13 cellular contexts compared by ENCODE assay signal in genomic region chr19:58034476-58034790, GRCh38. TPM values are rescaled to one million over a fixed set of nuclear protein-coding genes. Genes with fewer than 3 reads are reported as not detected.
DNase-seq lines count a peak whose midpoint lies in the region; ATAC-seq and TF ChIP-seq lines count a peak whose summit lies in the region.
"Had no signal": no experiment of that assay in that cellular context is flagged by ENCODE, and none has a peak within 500 bp of the region (broad histone marks: within the 10 kb centered on the region; RNA-seq: fewer than 3 reads in every experiment).

No MANE protein-coding gene starts in this region.

- H3K9ac ChIP-seq in trophoblast cell (ENCODE audit: low read length), result no peak overlapping the region

- H3K36me3 ChIP-seq in RWPE2 (ENCODE audit: low read depth) (no peaks in the 10 kb centered on the region), hepatocyte (replicated peaks; ENCODE audit: insufficient read depth, low read depth) (no peaks in the 10 kb centered on the region), trophoblast cell (ENCODE audit: control insufficient read depth in 1 of 2, insufficient read depth in 2 of 2, low read length in 2 of 2) (no peaks in the 10 kb centered on the region)
- H3K36me3 ChIP-seq: transverse colon had no signal

- H3K18ac ChIP-seq in trophoblast cell (ENCODE audit: low read length), result peak overlapping the region; percentile 72

- no peaks in the 10 kb centered on the region for H3K27me3 ChIP-seq in AG04450 (ENCODE audit: control insufficient read depth, insufficient read depth, low read length)
- no peaks in the 10 kb centered on the region for H3K27me3 ChIP-seq in RWPE2 (ENCODE audit: insufficient read depth, poor library complexity, severe bottlenecking)
- H3K27me3 ChIP-seq in hepatocyte, result no peaks in the 10 kb centered on the region
- H3K27me3 ChIP-seq in trophoblast cell (ENCODE audit: insufficient read depth, low read length), result peaks cover 3% of the 10 kb centered on the region
- H3K27me3 ChIP-seq: transverse colon had no signal

- H3K27ac ChIP-seq in AG04450 (ENCODE audit: low read depth, low read length) (no peak overlapping the region), RWPE2 (ENCODE audit: poor library complexity, severe bottlenecking) (no peak overlapping the region), hepatocyte (peak overlapping the region; percentile 68), trophoblast cell (ENCODE audit: low read depth, low read length) (no peak overlapping the region)

- ATAC-seq in RWPE2 (ENCODE audit: low read depth), result no peak
- ATAC-seq in left lobe of liver, result no peak

- no peak overlapping the region for H2BK5ac ChIP-seq in trophoblast cell (ENCODE audit: low read depth, low read length, poor library complexity)

- H3K79me1 ChIP-seq in trophoblast cell (ENCODE audit: low read length), result no peaks in the 10 kb centered on the region

- DNase-seq in AG04450 (ENCODE audit: low read depth, low spot score), result no peak
- no peak for DNase-seq in RWPE2 (ENCODE audit: low spot score)
- peak; percentile 39 for DNase-seq in hepatocyte (ENCODE audit: low spot score)
- no peak for DNase-seq in trophoblast cell
- no peak for DNase-seq in left lobe of liver (ENCODE audit: low spot score)
- no peak for DNase-seq in SIG-M5 treated with dmso at 0.1 percent for 504 hours (lab: John Stamatoyannopoulos, UW; ENCODE audit: unreplicated experiment)
- DNase-seq in KG1 (lab: John Stamatoyannopoulos, UW), result no peak
- DNase-seq in inferior parietal cortex (ENCODE audit: extremely low spot score), result no peak
- DNase-seq: activated CD4-positive, alpha-beta T cell treated with anti-CD3 and anti-CD28 coated beads, Interleukin-2, amount 10 ng/mL, durations not matched to agents 24 days and 14 days; activated effector memory CD4-positive, alpha-beta T cell treated with Interleukin-2 at 50 U/mL for 16 hours; NCI-H69 had no signal

- no peak overlapping the region for H3K4ac ChIP-seq in trophoblast cell (ENCODE audit: low read depth, low read length)

- no peak overlapping the region for H4K12ac ChIP-seq in trophoblast cell (ENCODE audit: low read depth, low read length)

- peak overlapping the region; percentile 72 for H3K4me2 ChIP-seq in hepatocyte
- H3K4me2 ChIP-seq in trophoblast cell (ENCODE audit: low read length), result peak overlapping the region; percentile 75

- no peaks in the 10 kb centered on the region for H4K20me1 ChIP-seq in hepatocyte (ENCODE audit: insufficient read depth, poor library complexity, severe bottlenecking)

- no peak overlapping the region for H3K14ac ChIP-seq in trophoblast cell (ENCODE audit: low read length)

- no peaks in the 10 kb centered on the region for H3K4me1 ChIP-seq in RWPE2 (ENCODE audit: insufficient read depth, poor library complexity, severe bottlenecking)
- H3K4me1 ChIP-seq in hepatocyte (ENCODE audit: insufficient read depth), result no peaks in the 10 kb centered on the region
- H3K4me1 ChIP-seq in trophoblast cell (ENCODE audit: control insufficient read depth in 1 of 2, insufficient read depth in 2 of 2, low read length in 2 of 2), result no peaks in the 10 kb centered on the region
- H3K4me1 ChIP-seq: transverse colon had no signal

- no peaks in the 10 kb centered on the region for H3K9me2 ChIP-seq in hepatocyte (replicated peaks; ENCODE audit: insufficient read depth)

- H3K79me2 ChIP-seq in hepatocyte (no peaks in the 10 kb centered on the region), trophoblast cell (ENCODE audit: control insufficient read depth, insufficient read depth, low read length, poor library complexity) (no peaks in the 10 kb centered on the region)

- no peak for TF ChIP-seq CTCF in AG04450 (IDR thresholded peaks at IDR 0.05; ENCODE audit: low read depth, low read length)
- TF ChIP-seq CTCF in RWPE2 (IDR thresholded peaks at IDR 0.05; ENCODE audit: poor library complexity, severe bottlenecking), result no peak
- TF ChIP-seq CTCF in hepatocyte (IDR thresholded peaks at IDR 0.05; ENCODE audit: poor library complexity), result no peak

- H3K9me3 ChIP-seq in AG04450 (ENCODE audit: control insufficient read depth, insufficient read depth, low read length) (peaks cover 70% of the 10 kb centered on the region), RWPE2 (ENCODE audit: severe bottlenecking) (peaks cover 4% of the 10 kb centered on the region), hepatocyte (ENCODE audit: low read depth) (no peaks in the 10 kb centered on the region), trophoblast cell (ENCODE audit: insufficient read depth, low read depth, low read length) (peaks cover 7% of the 10 kb centered on the region)

- peak overlapping the region; percentile 23 for H2BK120ac ChIP-seq in trophoblast cell (ENCODE audit: insufficient read depth, low read length, poor library complexity)

- peak overlapping the region; percentile 56 for H2AFZ ChIP-seq in hepatocyte
- peak overlapping the region; percentile 45 for H2AFZ ChIP-seq in trophoblast cell (ENCODE audit: insufficient read depth, low read length, poor library complexity)

- CTCF ChIA-PET in AG04450 (lab: Charles Lee), result no interaction called here

- POLR2A ChIA-PET in AG04450 (lab: Yijun Ruan, JAX), result no interaction called here

- no peak overlapping the region for H4K8ac ChIP-seq in trophoblast cell (ENCODE audit: low read depth, low read length)

- H2BK12ac ChIP-seq in trophoblast cell (ENCODE audit: low read length), result no peak overlapping the region

- no peak overlapping the region for H3K23ac ChIP-seq in trophoblast cell (ENCODE audit: low read length)

- H4K91ac ChIP-seq in trophoblast cell (ENCODE audit: low read depth, low read length), result peak overlapping the region; percentile 38

- H2AK5ac ChIP-seq in trophoblast cell (ENCODE audit: low read length), result no peak overlapping the region

- H3K4me3 ChIP-seq in AG04450 (ENCODE audit: low read depth, low read length) (peak overlapping the region; percentile 10; the same call in 1 of the 2 replicates), RWPE2 (ENCODE audit: severe bottlenecking) (peak overlapping the region; percentile 38), hepatocyte (peak overlapping the region; percentile 52), trophoblast cell (ENCODE audit: low read depth, low read length) (peak overlapping the region; percentile 87)

- no CpG with 5 or more reads among the region's 19 CpGs for WGBS in hepatocyte (ENCODE audit: low lambda C conversion rate, missing lambda C conversion rate)
- WGBS in trophoblast cell (ENCODE audit: extremely low coverage, insufficient coverage, insufficient read length), result no CpG with 5 or more reads among the region's 19 CpGs

RNA-seq across cellular contexts. Expression of gene ZSCAN1, which starts 0.6 kb away (rescaled TPM):
- polyA plus RNA-seq in AG04450 (2011; rRNA removed) (not detected in 2 replicates), hepatocyte (1.1 and 3.8 TPM in 2 replicates)
- not detected in 2 replicates for polyA minus RNA-seq in AG04450 (2011; rRNA and poly(A)+ RNA removed)
- total RNA-seq in hepatocyte (0.33 and 1.2 TPM in 2 replicates), left lobe of liver (not detected)
- polyA plus RNA-seq in trophoblast cell (2013), result 0.74 and 1.1 TPM in 2 replicates
- total RNA-seq: activated CD4-positive, alpha-beta T cell treated with anti-CD3 and anti-CD28 coated beads, Interleukin-2, amount 10 ng/mL, durations not matched to agents 24 days and 14 days; renal cortical epithelial cell; transverse colon had no signal

RNA-seq across cellular contexts. Expression of gene ZNF135, which starts 24.6 kb away (rescaled TPM):
- 6.4 and 6.6 TPM in 2 replicates for polyA plus RNA-seq in AG04450 (2011; rRNA removed)
- 6.6 and 8.1 TPM in 2 replicates for polyA minus RNA-seq in AG04450 (2011; rRNA and poly(A)+ RNA removed)
- 5.8 and 7.4 TPM in 2 replicates for total RNA-seq in hepatocyte
- 4.3 and 5.0 TPM in 2 replicates for polyA plus RNA-seq in hepatocyte
- 2.9 and 3.0 TPM in 2 replicates for polyA plus RNA-seq in trophoblast cell (2013)
- total RNA-seq in left lobe of liver, result 0.45 TPM
- total RNA-seq: activated CD4-positive, alpha-beta T cell treated with anti-CD3 and anti-CD28 coated beads, Interleukin-2, amount 10 ng/mL, durations not matched to agents 24 days and 14 days had no signal

RNA-seq across cellular contexts. Expression of gene ZNF606, which starts 31.8 kb away (rescaled TPM):
- 4.9 TPM in 2 replicates for polyA plus RNA-seq in AG04450 (2011; rRNA removed)
- 8.7 and 10.2 TPM in 2 replicates for polyA minus RNA-seq in AG04450 (2011; rRNA and poly(A)+ RNA removed)
- total RNA-seq in hepatocyte, result 18.0 and 19.7 TPM in 2 replicates
- 17.6 and 26.0 TPM in 2 replicates for polyA plus RNA-seq in hepatocyte
- polyA plus RNA-seq in trophoblast cell (2013), result 8.1 and 8.2 TPM in 2 replicates
- 9.2 TPM for total RNA-seq in left lobe of liver

Comparison
In these comparisons a context has a peak if more than half of its experiments do, and no peak if none do; other contexts are left out.
1. H3K4me3 ChIP-seq: peak in every context shown above with its lines; median percentile 87 in trophoblast cell; 52 in hepatocyte; 38 in RWPE2; 10 in AG04450.